18 cellular contexts compared by ENCODE assay signal in genomic region chr15:76197703-76198455, GRCh38.
DNase-seq lines count a peak whose midpoint lies in the region; ATAC-seq, FAIRE-seq and TF ChIP-seq lines count a peak whose summit lies in the region.
"Had no signal": no experiment of that assay in that cellular context is flagged by ENCODE, and none has a peak within 500 bp of the region (broad histone marks: within the 10 kb centered on the region; RNA-seq: fewer than 3 reads in every experiment).

No MANE protein-coding gene starts in this region.

- H3K9me3 Mint-ChIP-seq in T-helper 2 cell treated with Interferon-gamma antibody and Interleukin-4, amounts not matched to agents 5 μg/mL and 100 μg/mL, for 36 hours, result no peaks in the 10 kb centered on the region
- H3K9me3 Mint-ChIP-seq: CD8-positive, alpha-beta memory T cell; naive B cell; stimulated activated memory B cell treated with anti-CD40 and anti-IgM and Interleukin-4, amounts not matched to agents 10 μg/mL and 1 μg/mL and 100 μg/mL, for 72 hours had no signal

- no peaks in the 10 kb centered on the region for H3K9me1 ChIP-seq in keratinocyte (ENCODE audit: control insufficient read depth, extremely low read depth, insufficient read depth, low read length)

- H3K27ac ChIP-seq in HepG2 (ENCODE audit: extremely low read length, insufficient read depth, low read length) (no peak overlapping the region), right lobe of liver (no peak overlapping the region), VCaP (peak overlapping the region; percentile 88), keratinocyte (ENCODE audit: control insufficient read depth, insufficient read depth, low read length) (peak overlapping the region; percentile 77), upper lobe of right lung (no peak overlapping the region)
- H3K27ac ChIP-seq: KMS-11 had no signal

- H3K4me1 ChIP-seq in HepG2 (ENCODE audit: insufficient read depth, low read length) (peaks cover 53% of the 10 kb centered on the region), right lobe of liver (peaks cover 0 to 3% (median 0%) of the 10 kb centered on the region in 4 donors), keratinocyte (ENCODE audit: control insufficient read depth, extremely low read depth, insufficient read depth, low read length) (peaks cover 31% of the 10 kb centered on the region), upper lobe of right lung (peaks cover 6% of the 10 kb centered on the region)

- H3K27me3 Mint-ChIP-seq in T-helper 2 cell treated with Interferon-gamma antibody and Interleukin-4, amounts not matched to agents 5 μg/mL and 100 μg/mL, for 36 hours (ENCODE audit: low read depth), result peaks cover 2% of the 10 kb centered on the region
- H3K27me3 Mint-ChIP-seq: activated naive CD8-positive, alpha-beta T cell; stimulated activated memory B cell treated with anti-CD40 and anti-IgM and Interleukin-4, amounts not matched to agents 10 μg/mL and 1 μg/mL and 100 μg/mL, for 72 hours had no signal

- H3K27ac Mint-ChIP-seq in T-helper 2 cell treated with Interferon-gamma antibody and Interleukin-4, amounts not matched to agents 5 μg/mL and 100 μg/mL, for 36 hours, result no peak overlapping the region
- H3K27ac Mint-ChIP-seq: activated naive CD8-positive, alpha-beta T cell; stimulated activated memory B cell treated with anti-CD40 and anti-IgM and Interleukin-4, amounts not matched to agents 10 μg/mL and 1 μg/mL and 100 μg/mL, for 72 hours had no signal

- FAIRE-seq in HepG2 (lab: Jason Lieb, UNC) (no peak), keratinocyte (lab: Jason Lieb, UNC) (peak; percentile 62)

- H3K9me3 ChIP-seq in HepG2 (ENCODE audit: low read length) (no peaks in the 10 kb centered on the region), right lobe of liver (no peaks in the 10 kb centered on the region), keratinocyte (ENCODE audit: control insufficient read depth, low read depth, low read length) (no peaks in the 10 kb centered on the region), upper lobe of right lung (no peaks in the 10 kb centered on the region)

- H3K36me3 ChIP-seq in HepG2 (replicated peaks in 1 of 2; ENCODE audit: control insufficient read depth in 1 of 2, insufficient read depth in 2 of 2, low read length in 2 of 2), result no peaks in the 10 kb centered on the region
- H3K36me3 ChIP-seq in right lobe of liver, result no peaks in the 10 kb centered on the region
- peaks cover 0 to 4% of the 10 kb centered on the region in 2 experiments for H3K36me3 ChIP-seq in keratinocyte (ENCODE audit: control insufficient read depth in 2 of 2, extremely low read depth in 1 of 2, insufficient read depth in 2 of 2, low read length in 2 of 2)
- H3K36me3 ChIP-seq in upper lobe of right lung, result no peaks in the 10 kb centered on the region

- TF ChIP-seq EP300 in HepG2 (IDR thresholded peaks at IDR 0.05; ENCODE audit: low read depth in 2 of 2, low read length in 2 of 2), result no peak
- TF ChIP-seq EP300 in HepG2 (CRISPR knock-in tag; IDR thresholded peaks at IDR 0.05; ENCODE audit: borderline replicate concordance), result no peak

- POLR2A ChIA-PET in HepG2 (lab: Yijun Ruan, JAX), result interaction anchor here (2.5 kb wide), 1 partner anchor 139 kb away, joined by 15 read pairs; the partner anchor contains the start of gene ISL2

- H2AFZ ChIP-seq in HepG2 (ENCODE audit: low read length) (no peak overlapping the region), keratinocyte (ENCODE audit: control insufficient read depth, low read length) (no peak overlapping the region)

- dilution Hi-C loops in keratinocyte (cut with MboI; ENCODE audit: extremely low pct_ligation_motif_present, low sequenced_read_pairs), result no loop called here

- no peaks in the 10 kb centered on the region for H3K36me3 Mint-ChIP-seq in T-helper 2 cell treated with Interferon-gamma antibody and Interleukin-4, amounts not matched to agents 5 μg/mL and 100 μg/mL, for 36 hours (ENCODE audit: low read depth)
- H3K36me3 Mint-ChIP-seq: activated naive CD8-positive, alpha-beta T cell; CD8-positive, alpha-beta memory T cell; naive B cell; stimulated activated memory B cell treated with anti-CD40 and anti-IgM and Interleukin-4, amounts not matched to agents 10 μg/mL and 1 μg/mL and 100 μg/mL, for 72 hours had no signal

- no peak for DNase-seq in HepG2 (ENCODE audit: low spot score)
- DNase-seq in right lobe of liver, result no peak
- DNase-seq in keratinocyte (ENCODE audit: low read depth, low spot score), result no peak
- peak; percentile 54 for DNase-seq in upper lobe of right lung
- no peak for DNase-seq in T-helper 2 cell treated with Interferon-gamma antibody and Interleukin-4, amounts not matched to agents 5 μg/mL and 100 μg/mL, for 36 hours (ENCODE audit: low spot score)
- DNase-seq: activated CD4-positive, CD25-positive, alpha-beta regulatory T cell treated with anti-CD3 and anti-CD28 coated beads, Interleukin-2, amount 50 U/mL, for 72 hours; CD8-positive, alpha-beta memory T cell; effector CD4-positive, alpha-beta T cell; naive B cell; NCI-H2171 treated with DMSO at 0.1 percent for 48 hours; SIG-M5; stimulated activated CD4-positive, alpha-beta T cell treated with anti-CD3 and anti-CD28 coated beads, Interleukin-15, amount 100 ng/mL, for 24 hours had no signal

- H4K20me1 ChIP-seq in HepG2 (ENCODE audit: insufficient read depth, low read length) (no peaks in the 10 kb centered on the region), keratinocyte (ENCODE audit: control insufficient read depth, extremely low read depth, insufficient read depth, low read length) (peaks cover 6% of the 10 kb centered on the region)

- ATAC-seq in HepG2 (no peak), right lobe of liver (no peak), upper lobe of right lung (no peak), HG02870 (IDR thresholded peaks at IDR 0.05; ENCODE audit: unreplicated experiment) (no peak), HG03135 (IDR thresholded peaks at IDR 0.05; ENCODE audit: unreplicated experiment) (no peak)
- ATAC-seq: stimulated activated memory B cell treated with anti-CD40 and anti-IgM and Interleukin-4, amounts not matched to agents 10 μg/mL and 1 μg/mL and 100 μg/mL, for 72 hours had no signal

- H3K9ac ChIP-seq in HepG2 (ENCODE audit: insufficient read depth, low read depth, low read length) (no peak overlapping the region), keratinocyte (ENCODE audit: control insufficient read depth, extremely low read depth, insufficient read depth, low read length) (peak overlapping the region; percentile 45)
- H3K9ac ChIP-seq: KMS-11 had no signal

- TF ChIP-seq POLR2A in HepG2 (IDR thresholded peaks at IDR 0.05; ENCODE audit: insufficient read depth in 1 of 2, low read depth in 2 of 2, low read length in 2 of 2) (no peak), right lobe of liver (IDR thresholded peaks at IDR 0.05) (no peak)

- no peak for TF ChIP-seq RAD21 in HepG2 (CRISPR knock-in tag; IDR thresholded peaks at IDR 0.05)

- BruUV-seq in HepG2 (replicated peaks; lab: Mats Ljungman, UMichigan), result no TSS peak

- H3K4me3 ChIP-seq in HepG2 (replicated peaks in 1 of 3; ENCODE audit: insufficient read depth in 1 of 3, low read depth in 2 of 3, low read length in 3 of 3) (no peak overlapping the region), right lobe of liver (no peak overlapping the region), keratinocyte (ENCODE audit: control insufficient read depth in 2 of 3, extremely low read depth in 1 of 3, insufficient read depth in 2 of 3, low read depth in 1 of 3, low read length in 3 of 3) (no peak overlapping the region), upper lobe of right lung (no peak overlapping the region)

- no peak overlapping the region for H3K4me3 Mint-ChIP-seq in T-helper 2 cell treated with Interferon-gamma antibody and Interleukin-4, amounts not matched to agents 5 μg/mL and 100 μg/mL, for 36 hours
- H3K4me3 Mint-ChIP-seq: activated naive CD8-positive, alpha-beta T cell; CD8-positive, alpha-beta memory T cell; stimulated activated memory B cell treated with anti-CD40 and anti-IgM and Interleukin-4, amounts not matched to agents 10 μg/mL and 1 μg/mL and 100 μg/mL, for 72 hours had no signal

- CTCF ChIA-PET in HepG2 (lab: Yijun Ruan, JAX; ENCODE audit: low intra/inter-chr PET ratio, low total read pairs), result no interaction called here

- H3K79me2 ChIP-seq in HepG2 (ENCODE audit: insufficient read depth, low read length) (no peaks in the 10 kb centered on the region), keratinocyte (ENCODE audit: control insufficient read depth, insufficient read depth, low read length) (no peaks in the 10 kb centered on the region)

- 91% methylated on average over 6 of the region's 8 CpGs for WGBS in HepG2 (ENCODE audit: low lambda C conversion rate)
- WGBS in right lobe of liver (ENCODE audit: insufficient coverage, low coverage, low lambda C conversion rate, missing lambda C conversion rate), result 86% methylated on average over 2 of the region's 8 CpGs

- H3K27me3 ChIP-seq in HepG2 (ENCODE audit: control insufficient read depth in 1 of 2, insufficient read depth in 2 of 2, low read length in 2 of 2) (no peaks in the 10 kb centered on the region), right lobe of liver (no peaks in the 10 kb centered on the region), keratinocyte (ENCODE audit: control insufficient read depth, extremely low read depth, insufficient read depth, low read length) (no peaks in the 10 kb centered on the region), upper lobe of right lung (no peaks in the 10 kb centered on the region)

- in situ Hi-C loops in HepG2 (cut with HindIII; ENCODE audit: extremely low pct_ligation_motif_present, low pct_unique_long_range_greater_than_20kb), result loop anchor here (10.0 kb wide), 1 partner anchor 667 kb away; no protein-coding TSS in a partner anchor

- H3K4me2 ChIP-seq in HepG2 (ENCODE audit: low read depth, low read length) (no peak overlapping the region), keratinocyte (ENCODE audit: control insufficient read depth, extremely low read depth, insufficient read depth, low read depth, low read length) (peak overlapping the region; percentile 70)
- H3K4me2 ChIP-seq: KMS-11 had no signal

- H3K4me1 Mint-ChIP-seq in T-helper 2 cell treated with Interferon-gamma antibody and Interleukin-4, amounts not matched to agents 5 μg/mL and 100 μg/mL, for 36 hours (ENCODE audit: low read depth), result no peaks in the 10 kb centered on the region
- H3K4me1 Mint-ChIP-seq: CD8-positive, alpha-beta memory T cell had no signal

- intact Hi-C loops in HepG2 (cut with micrococcal nuclease; ENCODE audit: unreplicated experiment), result loop anchor here (10.0 kb wide), 1 partner anchor 87 kb away; no protein-coding TSS in a partner anchor
- intact Hi-C loops in right lobe of liver (cut with DNase I), result no loop called here
- intact Hi-C loops in upper lobe of right lung (cut with DNase I), result no loop called here

- TF ChIP-seq CTCF in HepG2 (CRISPR knock-in tag; IDR thresholded peaks at IDR 0.05) (no peak), right lobe of liver (IDR thresholded peaks at IDR 0.05) (no peak), VCaP (conservative IDR thresholded peaks at IDR 0.05) (no peak), keratinocyte (optimal IDR thresholded peaks at IDR 0.05 in 1 of 3, IDR thresholded peaks at IDR 0.05 in 1 of 3, conservative IDR thresholded peaks at IDR 0.05 in 1 of 3; ENCODE audit: extremely low read depth in 1 of 3, insufficient read depth in 2 of 3, low read length in 3 of 3) (no peak), upper lobe of right lung (IDR thresholded peaks at IDR 0.05) (no peak)

TF ChIP-seq in HepG2, 621 proteins besides CTCF, POLR2A, EP300 and RAD21 (continues in another document):
- TF ChIP-seq ZSCAN12 (CRISPR knock-in tag; IDR thresholded peaks at IDR 0.05) (no peak), ZNF629 (CRISPR knock-in tag; conservative IDR thresholded peaks at IDR 0.05) (peak; percentile 36; the same call in 1 of the 2 replicates)

Comparison
In these comparisons a context has a peak if more than half of its experiments do, and no peak if none do; other contexts are left out.
1. H3K27ac ChIP-seq: peak in VCaP (single experiment) and keratinocyte (single experiment); none in HepG2 (single experiment), right lobe of liver (0 of 3) and upper lobe of right lung (single experiment).